Comparison of ENCODE assay signal across 10 cellular contexts in the genomic region with DNA sequence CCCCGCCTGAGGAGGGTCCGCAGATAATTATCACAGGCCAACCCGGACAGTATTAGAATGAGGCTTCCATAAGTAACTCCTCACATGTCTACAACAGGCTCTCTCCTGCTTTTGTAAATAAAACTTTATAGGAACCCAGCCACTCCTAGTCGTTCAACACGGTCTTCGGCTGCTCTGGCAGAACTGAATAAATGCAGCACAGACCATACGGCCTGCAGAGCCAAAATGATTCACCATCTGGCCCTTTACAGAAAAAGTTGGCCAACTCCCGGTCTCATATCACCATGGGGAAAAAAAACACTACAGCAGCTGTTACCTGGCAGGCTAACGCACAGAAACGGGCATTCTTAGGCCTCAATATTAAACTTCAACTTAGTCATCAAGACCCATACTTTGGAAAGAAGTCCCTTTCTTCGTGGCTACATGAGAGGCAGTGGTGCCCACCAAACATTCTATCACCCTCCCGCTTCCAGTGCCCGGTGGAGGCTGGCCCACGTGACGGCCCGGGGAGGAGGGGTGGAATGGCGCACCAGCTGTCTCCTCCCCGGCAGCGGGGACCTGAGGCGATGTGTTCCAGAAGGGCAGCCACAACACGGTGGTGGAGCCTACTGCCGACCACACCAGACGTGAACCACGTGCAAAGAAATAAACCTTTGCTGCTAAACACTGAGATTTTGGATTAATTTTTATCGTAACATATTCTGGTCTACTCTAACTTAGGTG. TPM values are rescaled to one million over a fixed set of nuclear protein-coding genes. Genes with fewer than 3 reads are reported as not detected.
"Had no signal": no experiment of that assay in that cellular context is flagged by ENCODE, and none has a peak within 500 bp of the region (broad histone marks: within the 10 kb centered on the region; RNA-seq: fewer than 3 reads in every experiment).

No MANE protein-coding gene starts in this region.

RNA-seq across cellular contexts. Expression of a gene that starts 59.6 kb away (rescaled TPM):
- total RNA-seq: activated CD4-positive, alpha-beta memory T cell treated with anti-CD3 and anti-CD28 coated beads, Interleukin-2, amount 10 ng/mL, durations not matched to agents 7 days and 5 days; activated CD4-positive, alpha-beta T cell treated with anti-CD3 and anti-CD28 coated beads for 36 hours; activated CD4-positive, alpha-beta T cell treated with anti-CD3 and anti-CD28 coated beads, Interleukin-2, amount 10 ng/mL, durations not matched to agents 7 days and 5 days; activated CD8-positive, alpha-beta memory T cell treated with anti-CD3 and anti-CD28 coated beads, Interleukin-2, amount 10 ng/mL, durations not matched to agents 7 days and 5 days; activated CD8-positive, alpha-beta T cell treated with anti-CD3 and anti-CD28 coated beads, Interleukin-2, amount 10 ng/mL, durations not matched to agents 7 days and 5 days; activated naive CD8-positive, alpha-beta T cell treated with anti-CD3 and anti-CD28 coated beads, Interleukin-2, amount 10 ng/mL, durations not matched to agents 7 days and 5 days; activated T-helper 2 cell treated with anti-CD3 and anti-CD28 coated beads, Interferon-gamma antibody, Interleukin-2, Interleukin-4, amounts not matched to agents 10 μg/mL and 5 μg/mL and 100 μg/mL, durations not matched to agents 14 hours and 24 hours and 36 hours; T-helper 1 cell treated with Interleukin-12 subunit alpha and Interleukin-12 subunit beta and Interleukin-4 antibody, amounts not matched to agents 30 ng/mL and 1 ng/mL, for 36 hours; T-helper 17 cell; T-helper 2 cell treated with Interferon-gamma antibody and Interleukin-4, amounts not matched to agents 100 ng/mL and 5 ng/mL, for 36 hours had no signal
